27 cellular contexts compared by ENCODE assay signal in the genomic region with DNA sequence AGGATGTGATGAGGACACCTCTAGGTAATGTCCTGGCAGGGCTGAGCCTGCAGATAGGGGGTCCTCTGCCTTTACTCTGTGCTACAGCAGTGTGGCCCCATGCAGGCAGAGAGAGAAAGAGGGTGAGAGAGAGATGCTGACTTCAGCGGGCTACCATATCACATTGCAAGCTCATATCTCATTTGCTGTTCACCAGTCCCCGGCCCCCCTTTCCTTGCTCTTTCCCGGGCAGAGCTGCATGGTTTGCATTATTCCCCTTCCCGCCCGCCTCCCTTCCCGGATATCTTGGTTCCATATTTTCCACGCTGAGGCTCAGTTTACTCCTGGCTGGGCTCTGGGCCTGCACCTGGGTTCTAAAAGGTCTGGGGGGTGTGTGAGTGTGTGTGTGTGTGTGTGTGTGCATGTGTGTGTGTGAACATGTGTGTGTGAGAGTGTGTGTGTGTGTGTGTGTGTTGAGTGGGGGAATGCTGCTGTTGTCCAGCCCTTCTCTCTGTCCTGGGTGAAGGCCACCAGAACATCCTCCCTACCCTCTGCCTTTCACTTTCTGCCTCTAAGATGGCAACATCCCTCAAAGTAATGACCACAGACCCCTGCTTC.
DNase-seq lines count a peak whose midpoint lies in the region; ATAC-seq and TF ChIP-seq lines count a peak whose summit lies in the region.
"Had no signal": no experiment of that assay in that cellular context is flagged by ENCODE, and none has a peak within 500 bp of the region (broad histone marks: within the 10 kb centered on the region; RNA-seq: fewer than 3 reads in every experiment).

No MANE protein-coding gene starts in this region.

- H3K36me3 ChIP-seq in mesendoderm (ENCODE audit: control insufficient read depth, insufficient read depth, low read length) (no peaks in the 10 kb centered on the region), parathyroid adenoma (ENCODE audit: control insufficient read depth, insufficient read depth, low read length) (no peaks in the 10 kb centered on the region), body of pancreas (replicated peaks in 1 of 2; ENCODE audit: insufficient read depth in 1 of 2, low read depth in 2 of 2) (no peaks in the 10 kb centered on the region)

- no peak for TF ChIP-seq POLR2A in body of pancreas (IDR thresholded peaks at IDR 0.05)

- H3K9me3 ChIP-seq in parathyroid adenoma (ENCODE audit: control insufficient read depth, low read length) = no peaks in the 10 kb centered on the region
- no peaks in the 10 kb centered on the region for H3K9me3 ChIP-seq in CD4-positive, alpha-beta T cell (ENCODE audit: control insufficient read depth, low read length)
- no peaks in the 10 kb centered on the region for H3K9me3 ChIP-seq in body of pancreas

- no peak overlapping the region for H3K23ac ChIP-seq in mesendoderm (ENCODE audit: low read length)

- H3K4me3 ChIP-seq in mesendoderm (ENCODE audit: low read length) = no peak overlapping the region
- H3K4me3 ChIP-seq in parathyroid adenoma (ENCODE audit: low read depth, low read length) = no peak overlapping the region
- no peak overlapping the region for H3K4me3 ChIP-seq in body of pancreas
- H3K4me3 ChIP-seq: GM23338, SK-N-MC had no signal

- peaks cover 3% of the 10 kb centered on the region for H3K4me1 ChIP-seq in mesendoderm (ENCODE audit: control insufficient read depth, low read depth, low read length)
- H3K4me1 ChIP-seq in parathyroid adenoma = peaks cover 46% of the 10 kb centered on the region
- no peaks in the 10 kb centered on the region for H3K4me1 ChIP-seq in body of pancreas

- peak overlapping the region; percentile 24 for H3K4ac ChIP-seq in mesendoderm (ENCODE audit: low read depth, low read length)

- intact Hi-C loops in CD4-positive, alpha-beta T cell (cut with DNase I, micrococcal nuclease) = no loop called here
- intact Hi-C loops in body of pancreas (cut with DNase I) = no loop called here

- no peak overlapping the region for H3K4me2 ChIP-seq in mesendoderm (ENCODE audit: low read length)
- H3K4me2 ChIP-seq in parathyroid adenoma (ENCODE audit: low read length) = no peak overlapping the region
- H3K4me2 ChIP-seq: GM23338, KMS-11 had no signal

- ATAC-seq in GM19467 (IDR thresholded peaks at IDR 0.05; ENCODE audit: unreplicated experiment) (no peak), GM21360 (IDR thresholded peaks at IDR 0.05; ENCODE audit: unreplicated experiment) (no peak), body of pancreas (no peak)
- ATAC-seq in CD4-positive, alpha-beta T cell (ENCODE audit: poor library complexity) = no peak
- ATAC-seq: GM23338, Panc1 had no signal

- H3K36me3 Mint-ChIP-seq in CD4-positive, alpha-beta T cell (ENCODE audit: low read depth) = no peaks in the 10 kb centered on the region

- H3K79me1 ChIP-seq in mesendoderm (ENCODE audit: low read length) = no peaks in the 10 kb centered on the region

- DNase-seq in NCI-H2171 treated with DMSO at 0.1 percent for 48 hours (lab: John Stamatoyannopoulos, UW) = peak; percentile 11
- DNase-seq in NCI-H2171 (lab: John Stamatoyannopoulos, UW) = no peak
- DNase-seq in mesendoderm = no peak
- no peak for DNase-seq in CD4-positive, alpha-beta T cell
- DNase-seq in body of pancreas = no peak
- DNase-seq: DMS153, DND-41, H9, HFFc6, MM.1S, NCI-H1694, NCI-H2029 treated with DMSO at 0.1 percent for 48 hours, NCI-H226, NCI-H510A, NCI-H69, SHP77 had no signal

- H3K27ac ChIP-seq in mesendoderm (ENCODE audit: low read depth, low read length) (no peak overlapping the region), parathyroid adenoma (peak overlapping the region; percentile 99), body of pancreas (no peak overlapping the region)
- H3K27ac ChIP-seq in CD4-positive, alpha-beta T cell (ENCODE audit: low read depth, low read length) = no peak overlapping the region
- H3K27ac ChIP-seq: 22Rv1, C4-2B, KMS-11, RWPE1, SK-N-MC had no signal

- no peaks in the 10 kb centered on the region for H3K27me3 Mint-ChIP-seq in CD4-positive, alpha-beta T cell
- H3K27me3 Mint-ChIP-seq: B cell had no signal

- H3K9ac ChIP-seq in mesendoderm (ENCODE audit: low read length) (no peak overlapping the region), parathyroid adenoma (no peak overlapping the region)
- H3K9ac ChIP-seq: KMS-11 had no signal

- no peak overlapping the region for H2BK120ac ChIP-seq in mesendoderm (ENCODE audit: low read depth, low read length)

- no CpG with 5 or more reads among the region's 7 CpGs for WGBS in mesendoderm (ENCODE audit: extremely low coverage, insufficient coverage, low lambda C conversion rate)
- WGBS in body of pancreas, 2 donors = 60 to 63% methylated on average over 1 to 6 of the region's 7 CpGs

- H3K56ac ChIP-seq in mesendoderm (ENCODE audit: low read length) = peak overlapping the region; percentile 15

- no peak overlapping the region for H3K18ac ChIP-seq in mesendoderm (ENCODE audit: low read length)

- no peak overlapping the region for H2BK15ac ChIP-seq in mesendoderm (replicated peaks; ENCODE audit: low read depth)

- no peak overlapping the region for H3K4me3 Mint-ChIP-seq in CD4-positive, alpha-beta T cell
- H3K4me3 Mint-ChIP-seq: B cell, GM23338, H9, HFFc6 had no signal

- no peaks in the 10 kb centered on the region for H3K4me1 Mint-ChIP-seq in CD4-positive, alpha-beta T cell (ENCODE audit: low read depth)
- H3K4me1 Mint-ChIP-seq: B cell had no signal

- no peaks in the 10 kb centered on the region for H3K9me3 Mint-ChIP-seq in CD4-positive, alpha-beta T cell
- H3K9me3 Mint-ChIP-seq: GM23338, HFFc6 had no signal

- CTCF ChIA-PET in CD4-positive, alpha-beta T cell (lab: Charles Lee) = no interaction called here

- no peak overlapping the region for H2AK5ac ChIP-seq in mesendoderm (ENCODE audit: low read length)

- no peak overlapping the region for H2BK5ac ChIP-seq in mesendoderm (ENCODE audit: low read length)

- H4K8ac ChIP-seq in mesendoderm (ENCODE audit: low read depth, low read length) = no peak overlapping the region

- H2AFZ ChIP-seq in parathyroid adenoma = no peak overlapping the region
- H2AFZ ChIP-seq: GM23338 had no signal

- POLR2A ChIA-PET in CD4-positive, alpha-beta T cell (lab: Charles Lee) = no interaction called here

- no peak for TF ChIP-seq CTCF in parathyroid adenoma (IDR thresholded peaks at IDR 0.05)
- no peak for TF ChIP-seq CTCF in CD4-positive, alpha-beta T cell (IDR thresholded peaks at IDR 0.05)
- no peak for TF ChIP-seq CTCF in body of pancreas (IDR thresholded peaks at IDR 0.05)

- H4K5ac ChIP-seq in mesendoderm (ENCODE audit: low read length) = no peak overlapping the region

- H3K27ac Mint-ChIP-seq in CD4-positive, alpha-beta T cell = no peak overlapping the region
- H3K27ac Mint-ChIP-seq: B cell, GM23338, H9, HFFc6 had no signal

- H3K27me3 ChIP-seq in mesendoderm (ENCODE audit: insufficient read depth, low read length, poor library complexity) (no peaks in the 10 kb centered on the region), parathyroid adenoma (ENCODE audit: control insufficient read depth, insufficient read depth, low read length) (no peaks in the 10 kb centered on the region), body of pancreas (no peaks in the 10 kb centered on the region)
- H3K27me3 ChIP-seq in CD4-positive, alpha-beta T cell (ENCODE audit: control insufficient read depth, insufficient read depth, low read length) = no peaks in the 10 kb centered on the region

- H3K79me2 ChIP-seq in mesendoderm (ENCODE audit: control insufficient read depth, insufficient read depth, low read length) (no peaks in the 10 kb centered on the region), parathyroid adenoma (no peaks in the 10 kb centered on the region)
